Comparison of ENCODE assay signal across 23 cellular contexts in the genomic region with DNA sequence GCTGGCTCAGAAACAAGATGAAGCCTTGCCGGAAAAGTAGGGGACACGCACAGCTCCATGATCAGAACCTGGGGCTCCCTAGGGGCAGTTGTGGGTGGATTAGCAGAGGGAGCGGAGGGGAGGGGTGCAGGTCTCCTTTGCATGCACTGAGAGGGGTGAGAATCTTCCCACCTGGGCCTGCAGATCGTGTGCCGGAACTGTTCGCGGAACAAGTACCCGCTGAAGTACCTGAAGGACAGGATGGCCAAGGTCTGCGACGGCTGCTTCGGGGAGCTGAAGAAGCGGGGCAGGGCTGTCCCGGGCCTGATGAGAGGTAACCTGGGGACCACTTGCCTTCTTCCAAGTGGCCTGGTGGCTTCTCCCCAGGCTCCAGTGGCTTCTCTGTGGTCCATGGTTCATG.
"Had no signal": no experiment of that assay in that cellular context is flagged by ENCODE, and none has a peak within 500 bp of the region (broad histone marks: within the 10 kb centered on the region; RNA-seq: fewer than 3 reads in every experiment).

No MANE protein-coding gene starts in this region.

- H3K27ac ChIP-seq: left lung, pancreas, prostate gland, skin epidermis, thyroid gland, transverse colon, upper lobe of left lung had no signal

- H3K27ac Mint-ChIP-seq: mesothelial cell of epicardium; naive B cell; natural killer cell; stimulated activated effector memory CD8-positive, alpha-beta T cell treated with anti-CD3 and anti-CD28 coated beads, Interleukin-12 subunit alpha, Interleukin-12 subunit beta, amount 100 ng/mL, for 72 hours; stimulated activated naive CD8-positive, alpha-beta T cell treated with anti-CD3 and anti-CD28 coated beads, Interleukin-15, Interleukin-2, amounts not matched to agents 100 ng/mL and 50 ng/mL, for 24 hours had no signal

- ATAC-seq: left cardiac atrium; left lung; natural killer cell; pancreas; right cardiac atrium; sciatic nerve; stimulated activated effector memory CD8-positive, alpha-beta T cell treated with anti-CD3 and anti-CD28 coated beads, Interleukin-12 subunit alpha, Interleukin-12 subunit beta, amount 100 ng/mL, for 72 hours had no signal

- H3K4me3 ChIP-seq: left lung, lung, pancreas, prostate gland, skin epidermis, thyroid gland, transverse colon, upper lobe of left lung had no signal

- H3K9me3 ChIP-seq: left lung, pancreas, prostate gland, thyroid gland, transverse colon, upper lobe of left lung had no signal

- H3K9me3 Mint-ChIP-seq: mesothelial cell of epicardium; naive B cell; natural killer cell; stimulated activated effector memory CD8-positive, alpha-beta T cell treated with anti-CD3 and anti-CD28 coated beads, Interleukin-12 subunit alpha, Interleukin-12 subunit beta, amount 100 ng/mL, for 72 hours; stimulated activated naive CD8-positive, alpha-beta T cell treated with anti-CD3 and anti-CD28 coated beads, Interleukin-15, Interleukin-2, amounts not matched to agents 100 ng/mL and 50 ng/mL, for 24 hours had no signal

- H3K4me1 ChIP-seq: pancreas, prostate gland had no signal

- H3K27me3 Mint-ChIP-seq: stimulated activated naive CD8-positive, alpha-beta T cell treated with anti-CD3 and anti-CD28 coated beads, Interleukin-15, Interleukin-2, amounts not matched to agents 100 ng/mL and 50 ng/mL, for 24 hours had no signal

- DNase-seq: hippocampal formation; kidney glomerular epithelial cell; left cardiac atrium; left lung; mesendoderm; naive B cell; natural killer cell; posterior cingulate gyrus; retina; right cardiac atrium; stimulated activated CD4-positive, alpha-beta T cell treated with anti-CD3 and anti-CD28 coated beads, Interleukin-4, amount 100 ng/mL, for 24 hours; stimulated activated naive CD4-positive, alpha-beta T cell; thyroid gland; transverse colon; upper lobe of left lung had no signal

- H3K27me3 ChIP-seq: left lung, pancreas, thyroid gland, transverse colon, upper lobe of left lung had no signal

- H3K4me1 Mint-ChIP-seq: stimulated activated effector memory CD8-positive, alpha-beta T cell treated with anti-CD3 and anti-CD28 coated beads, Interleukin-12 subunit alpha, Interleukin-12 subunit beta, amount 100 ng/mL, for 72 hours had no signal

- H3K36me3 ChIP-seq: pancreas, prostate gland, thyroid gland, transverse colon had no signal

- H3K4me3 Mint-ChIP-seq: mesothelial cell of epicardium; naive B cell; natural killer cell; stimulated activated effector memory CD8-positive, alpha-beta T cell treated with anti-CD3 and anti-CD28 coated beads, Interleukin-12 subunit alpha, Interleukin-12 subunit beta, amount 100 ng/mL, for 72 hours; stimulated activated naive CD8-positive, alpha-beta T cell treated with anti-CD3 and anti-CD28 coated beads, Interleukin-15, Interleukin-2, amounts not matched to agents 100 ng/mL and 50 ng/mL, for 24 hours had no signal

- H3K36me3 Mint-ChIP-seq: mesothelial cell of epicardium; naive B cell; natural killer cell; stimulated activated effector memory CD8-positive, alpha-beta T cell treated with anti-CD3 and anti-CD28 coated beads, Interleukin-12 subunit alpha, Interleukin-12 subunit beta, amount 100 ng/mL, for 72 hours had no signal
